Comparison of ENCODE assay signal across 28 cellular contexts in genomic region chr19:4600893-4601292, GRCh38.
"Had no signal": no experiment of that assay in that cellular context is flagged by ENCODE, and none has a peak within 500 bp of the region (broad histone marks: within the 10 kb centered on the region; RNA-seq: fewer than 3 reads in every experiment).

No MANE protein-coding gene starts in this region.

- H3K4me1 ChIP-seq: ascending aorta, colonic mucosa, SJSA1 had no signal

- H3K27ac ChIP-seq: ascending aorta, cardiac muscle cell, colonic mucosa, Peyer's patch, SJSA1 had no signal

- H3K4me2 ChIP-seq: SK-N-SH had no signal

- H3K9me3 ChIP-seq: ascending aorta, colonic mucosa, MG63, Peyer's patch, SJSA1, SK-N-SH had no signal

- H3K9ac ChIP-seq: SK-N-SH had no signal

- H3K4me3 ChIP-seq: ascending aorta, cardiac muscle cell, colonic mucosa, MG63, Peyer's patch, SJSA1 had no signal

- DNase-seq: activated CD4-positive, alpha-beta T cell treated with anti-CD3 and anti-CD28 coated beads, Interleukin-2, amount 10 ng/mL, durations not matched to agents 24 days and 14 days; activated CD4-positive, alpha-beta T cell treated with anti-CD3 and anti-CD28 coated beads, Interleukin-2, amount 50 U/mL, for 4 hours; activated CD8-positive, alpha-beta T cell treated with anti-CD3 and anti-CD28 coated beads for 36 hours; activated gamma-delta T cell; activated naive CD4-positive, alpha-beta T cell treated with Interleukin-2 at 50 U/mL for 16 hours; activated naive CD8-positive, alpha-beta T cell treated with anti-CD3 and anti-CD28 coated beads, Interleukin-2, amount 10 ng/mL, durations not matched to agents 7 days and 5 days; activated T-cell treated with anti-CD3 and anti-CD28 coated beads, Interleukin-2, amount 50 U/mL, for 24 hours; amygdala; colonic mucosa; Kasumi-1; MG63; NCI-H1092; NCI-H1436 treated with DMSO at 0.1 percent for 48 hours; NCI-H1694 treated with DMSO at 0.1 percent for 48 hours; NCI-H2029; NCI-H345; NCI-H524 treated with DMSO at 0.1 percent for 48 hours; NCI-H82; NK-92 treated with Interleukin-12 subunit alpha and Interleukin-12 subunit beta, amount 100 ng/mL, for 24 hours; PC-3; Peyer's patch; RPMI8226; SHP77 treated with DMSO at 0.1 percent for 48 hours; SK-N-SH had no signal

- H3K36me3 ChIP-seq: ascending aorta, cardiac muscle cell, colonic mucosa, MG63, Peyer's patch, SJSA1 had no signal

- FAIRE-seq: TTC549 had no signal

- H3K27me3 ChIP-seq: cardiac muscle cell, MG63 had no signal

- ATAC-seq: activated CD8-positive, alpha-beta T cell treated with anti-CD3 and anti-CD28 coated beads for 36 hours; PC-3 had no signal
